In the genomic region with DNA sequence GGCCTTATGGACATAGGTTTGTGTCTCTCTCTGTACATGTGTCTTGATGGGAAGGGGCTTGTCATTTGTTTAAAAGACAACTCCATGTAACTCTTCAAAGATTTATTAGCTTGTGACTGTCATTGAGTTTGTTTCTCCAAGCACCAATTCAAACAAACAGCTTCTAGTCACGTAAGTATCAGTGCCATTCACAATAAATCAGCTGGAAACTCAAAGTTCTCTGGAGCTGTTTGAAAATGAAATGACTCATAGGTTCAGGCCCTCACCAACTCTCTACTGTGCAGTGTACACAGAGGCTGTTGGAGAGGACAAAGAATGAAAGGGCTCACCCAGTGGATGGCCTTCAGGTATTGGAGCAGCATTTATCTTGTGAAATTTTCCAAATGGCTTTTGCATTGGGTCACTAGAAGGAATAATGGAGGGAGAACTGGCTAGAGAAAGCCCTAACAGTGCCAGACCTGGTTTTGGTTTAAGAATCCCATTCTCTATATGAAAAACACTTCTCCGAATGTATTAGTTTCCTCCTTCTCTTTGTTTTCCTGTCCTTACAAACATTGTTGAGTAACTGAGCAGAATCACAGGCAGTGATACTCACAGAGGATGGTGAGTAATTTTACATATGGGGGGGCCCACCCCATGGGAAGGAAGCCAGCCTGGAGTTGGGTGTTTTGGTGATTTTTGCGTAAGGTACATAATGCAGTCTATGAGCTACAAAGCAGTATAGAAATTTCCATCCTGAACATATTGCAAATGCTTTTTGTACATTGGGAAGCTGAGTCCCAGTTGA, we compare ENCODE assay signal across 19 cellular contexts.
DNase-seq lines count a peak whose midpoint lies in the region; ATAC-seq, FAIRE-seq and TF ChIP-seq lines count a peak whose summit lies in the region.
"Had no signal": no experiment of that assay in that cellular context is flagged by ENCODE, and none has a peak within 500 bp of the region (broad histone marks: within the 10 kb centered on the region; RNA-seq: fewer than 3 reads in every experiment).

No MANE protein-coding gene starts in this region.

- H3K4me3 Mint-ChIP-seq in activated CD8-positive, alpha-beta memory T cell treated with anti-CD3 and anti-CD28 coated beads, Interleukin-2, amount 10 ng/mL, durations not matched to agents 7 days and 5 days: no peak overlapping the region
- H3K4me3 Mint-ChIP-seq: activated naive CD8-positive, alpha-beta T cell treated with anti-CD3 and anti-CD28 coated beads, Interleukin-2, amount 50 U/mL, for 24 hours; central memory CD8-positive, alpha-beta T cell; effector memory CD8-positive, alpha-beta T cell; nephron; stimulated activated naive CD8-positive, alpha-beta T cell treated with anti-CD3 and anti-CD28 coated beads, Interleukin-15, Interleukin-2, amounts not matched to agents 100 ng/mL and 50 ng/mL, for 24 hours had no signal

- no peak for ATAC-seq in activated CD8-positive, alpha-beta memory T cell treated with anti-CD3 and anti-CD28 coated beads, Interleukin-2, amount 10 ng/mL, durations not matched to agents 7 days and 5 days
- no peak for ATAC-seq in GM18909 (IDR thresholded peaks at IDR 0.05; ENCODE audit: poor library complexity, unreplicated experiment)
- ATAC-seq: activated naive CD8-positive, alpha-beta T cell treated with anti-CD3 and anti-CD28 coated beads, Interleukin-2, amount 50 U/mL, for 24 hours; effector memory CD8-positive, alpha-beta T cell; K562 had no signal

- H3K27ac Mint-ChIP-seq in activated CD8-positive, alpha-beta memory T cell treated with anti-CD3 and anti-CD28 coated beads, Interleukin-2, amount 10 ng/mL, durations not matched to agents 7 days and 5 days: no peak overlapping the region
- H3K27ac Mint-ChIP-seq: activated naive CD8-positive, alpha-beta T cell treated with anti-CD3 and anti-CD28 coated beads, Interleukin-2, amount 50 U/mL, for 24 hours; effector memory CD8-positive, alpha-beta T cell; stimulated activated naive CD8-positive, alpha-beta T cell treated with anti-CD3 and anti-CD28 coated beads, Interleukin-15, Interleukin-2, amounts not matched to agents 100 ng/mL and 50 ng/mL, for 24 hours had no signal

- H4K20me1 ChIP-seq in hepatocyte (ENCODE audit: insufficient read depth, poor library complexity, severe bottlenecking): no peaks in the 10 kb centered on the region

- H3K4me3 ChIP-seq in hepatocyte (no peak overlapping the region), small intestine (ENCODE audit: low read depth in 1 of 2, low read length in 2 of 2) (no peak overlapping the region)
- H3K4me3 ChIP-seq: K562 had no signal

- H3K27me3 Mint-ChIP-seq in activated CD8-positive, alpha-beta memory T cell treated with anti-CD3 and anti-CD28 coated beads, Interleukin-2, amount 10 ng/mL, durations not matched to agents 7 days and 5 days: no peaks in the 10 kb centered on the region
- H3K27me3 Mint-ChIP-seq: activated naive CD8-positive, alpha-beta T cell treated with anti-CD3 and anti-CD28 coated beads, Interleukin-2, amount 50 U/mL, for 24 hours; central memory CD8-positive, alpha-beta T cell; effector memory CD8-positive, alpha-beta T cell; stimulated activated naive CD8-positive, alpha-beta T cell treated with anti-CD3 and anti-CD28 coated beads, Interleukin-15, Interleukin-2, amounts not matched to agents 100 ng/mL and 50 ng/mL, for 24 hours had no signal

- 76% methylated on average over 3 of the region's 3 CpGs for WGBS in hepatocyte (ENCODE audit: low lambda C conversion rate, missing lambda C conversion rate)
- WGBS in small intestine, 3 donors: 66 to 73% (median 67%) methylated on average over 3 of the region's 3 CpGs

- CTCF ChIA-PET in activated CD8-positive, alpha-beta memory T cell treated with anti-CD3 and anti-CD28 coated beads, Interleukin-2, amount 10 ng/mL, durations not matched to agents 7 days and 5 days (lab: Charles Lee): no interaction called here

- no peak overlapping the region for H3K4me2 ChIP-seq in hepatocyte

- no peaks in the 10 kb centered on the region for H3K9me2 ChIP-seq in hepatocyte (replicated peaks; ENCODE audit: insufficient read depth)

- H3K9me3 Mint-ChIP-seq in activated CD8-positive, alpha-beta memory T cell treated with anti-CD3 and anti-CD28 coated beads, Interleukin-2, amount 10 ng/mL, durations not matched to agents 7 days and 5 days (ENCODE audit: low read depth): no peaks in the 10 kb centered on the region
- H3K9me3 Mint-ChIP-seq: activated naive CD8-positive, alpha-beta T cell treated with anti-CD3 and anti-CD28 coated beads, Interleukin-2, amount 50 U/mL, for 24 hours; central memory CD8-positive, alpha-beta T cell; effector memory CD8-positive, alpha-beta T cell; nephron had no signal

- no peaks in the 10 kb centered on the region for H3K4me1 Mint-ChIP-seq in activated CD8-positive, alpha-beta memory T cell treated with anti-CD3 and anti-CD28 coated beads, Interleukin-2, amount 10 ng/mL, durations not matched to agents 7 days and 5 days
- H3K4me1 Mint-ChIP-seq: activated naive CD8-positive, alpha-beta T cell treated with anti-CD3 and anti-CD28 coated beads, Interleukin-2, amount 50 U/mL, for 24 hours; central memory CD8-positive, alpha-beta T cell had no signal

- H3K27ac ChIP-seq in hepatocyte (peak overlapping the region; percentile 85), small intestine (ENCODE audit: low read depth in 1 of 2, low read length in 1 of 2) (no peak overlapping the region)
- H3K27ac ChIP-seq: C4-2B had no signal

- no peaks in the 10 kb centered on the region for H3K9me3 ChIP-seq in hepatocyte (ENCODE audit: low read depth)
- H3K9me3 ChIP-seq in small intestine (ENCODE audit: control insufficient read depth, low read depth): no peaks in the 10 kb centered on the region

- H2AFZ ChIP-seq in hepatocyte: no peak overlapping the region

- peaks cover 12% of the 10 kb centered on the region for H3K4me1 ChIP-seq in hepatocyte (ENCODE audit: insufficient read depth)
- H3K4me1 ChIP-seq in small intestine (ENCODE audit: control insufficient read depth in 2 of 2, insufficient read depth in 1 of 2, low read depth in 1 of 2, low read length in 1 of 2): no peaks in the 10 kb centered on the region

- H3K36me3 ChIP-seq in hepatocyte (replicated peaks; ENCODE audit: insufficient read depth, low read depth) (no peaks in the 10 kb centered on the region), small intestine (ENCODE audit: control insufficient read depth in 2 of 2, insufficient read depth in 2 of 2, low read length in 2 of 2) (no peaks in the 10 kb centered on the region)

- H3K27me3 ChIP-seq in hepatocyte: no peaks in the 10 kb centered on the region
- no peaks in the 10 kb centered on the region for H3K27me3 ChIP-seq in small intestine (ENCODE audit: control insufficient read depth in 2 of 2, insufficient read depth in 2 of 2, low read length in 2 of 2)

- no peaks in the 10 kb centered on the region for H3K36me3 Mint-ChIP-seq in activated CD8-positive, alpha-beta memory T cell treated with anti-CD3 and anti-CD28 coated beads, Interleukin-2, amount 10 ng/mL, durations not matched to agents 7 days and 5 days

- no peaks in the 10 kb centered on the region for H3K79me2 ChIP-seq in hepatocyte

- no peak for TF ChIP-seq CTCF in hepatocyte (IDR thresholded peaks at IDR 0.05; ENCODE audit: poor library complexity)

- FAIRE-seq in small intestine (lab: Jason Lieb, UNC): no peak
- FAIRE-seq: K562, urothelium cell line had no signal

- DNase-seq in NCI-H187 treated with DMSO at 0.1 percent for 48 hours (lab: John Stamatoyannopoulos, UW) (peak; percentile 19), NCI-H187 (lab: John Stamatoyannopoulos, UW) (no peak), RPMI7951 (ENCODE audit: low read depth) (peak; percentile 43), hepatocyte (ENCODE audit: low spot score) (peak; percentile 77), small intestine (peak; percentile 26), LoVo (ENCODE audit: low spot score) (no peak)
- no peak for DNase-seq in activated CD8-positive, alpha-beta memory T cell treated with anti-CD3 and anti-CD28 coated beads, Interleukin-2, amount 10 ng/mL, durations not matched to agents 7 days and 5 days
- DNase-seq: activated CD4-positive, alpha-beta T cell treated with anti-CD3 and anti-CD28 coated beads, Interleukin-2, amount 50 U/mL, for 48 hours; activated naive CD8-positive, alpha-beta T cell treated with anti-CD3 and anti-CD28 coated beads, Interleukin-2, amount 50 U/mL, for 24 hours; effector memory CD8-positive, alpha-beta T cell; NCI-H1092 treated with DMSO at 0.1 percent for 48 hours; NCI-H2227 treated with DMSO at 0.1 percent for 48 hours had no signal

Comparison
In these comparisons a context has a peak if more than half of its experiments do, and no peak if none do; other contexts are left out.
1. DNase-seq: peak in NCI-H187 treated with DMSO at 0.1 percent for 48 hours (single experiment), RPMI7951 (single experiment), hepatocyte (single experiment) and small intestine (single experiment); none in NCI-H187 (0 of 2), activated CD8-positive, alpha-beta memory T cell treated with anti-CD3 and anti-CD28 coated beads, Interleukin-2, amount 10 ng/mL, durations not matched to agents 7 days and 5 days (single experiment) and LoVo (single experiment).